Comparison of ENCODE assay signal across 1 cellular context in the genomic region with DNA sequence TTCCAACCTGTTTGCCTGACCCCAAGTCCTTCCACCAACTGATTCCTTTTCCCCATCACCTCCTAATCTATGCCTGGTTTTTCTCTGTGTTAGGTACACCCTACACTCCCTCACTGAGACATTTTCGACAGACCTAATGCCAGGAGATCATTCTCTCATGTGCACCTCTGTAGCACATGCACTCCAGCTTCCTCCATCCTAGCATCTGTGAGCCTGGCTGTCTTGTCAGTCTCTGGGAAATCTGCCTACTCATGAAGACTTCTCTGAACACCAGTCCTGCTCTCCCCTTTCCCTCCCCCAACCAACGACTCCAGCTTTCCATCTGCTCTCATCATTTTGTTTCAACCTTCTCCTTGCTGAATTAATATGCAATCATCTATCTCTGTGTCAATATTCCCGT.
TF ChIP-seq lines count a peak whose summit lies in the region.

No MANE protein-coding gene starts in this region.

TF ChIP-seq in IMR-90, 13 proteins besides CTCF, POLR2A, EP300 and RAD21:
- TF ChIP-seq MXI1 (IDR thresholded peaks at IDR 0.05; ENCODE audit: borderline replicate concordance, low read depth, low read length) (no peak), CEBPB (IDR thresholded peaks at IDR 0.05; ENCODE audit: low read depth, low read length) (no peak), RCOR1 (IDR thresholded peaks at IDR 0.05; ENCODE audit: insufficient replicate concordance, low read length) (no peak)
- TF ChIP-seq, protein P1, sequence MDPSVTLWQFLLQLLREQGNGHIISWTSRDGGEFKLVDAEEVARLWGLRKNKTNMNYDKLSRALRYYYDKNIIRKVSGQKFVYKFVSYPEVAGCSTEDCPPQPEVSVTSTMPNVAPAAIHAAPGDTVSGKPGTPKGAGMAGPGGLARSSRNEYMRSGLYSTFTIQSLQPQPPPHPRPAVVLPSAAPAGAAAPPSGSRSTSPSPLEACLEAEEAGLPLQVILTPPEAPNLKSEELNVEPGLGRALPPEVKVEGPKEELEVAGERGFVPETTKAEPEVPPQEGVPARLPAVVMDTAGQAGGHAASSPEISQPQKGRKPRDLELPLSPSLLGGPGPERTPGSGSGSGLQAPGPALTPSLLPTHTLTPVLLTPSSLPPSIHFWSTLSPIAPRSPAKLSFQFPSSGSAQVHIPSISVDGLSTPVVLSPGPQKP (IDR thresholded peaks at IDR 0.05; ENCODE audit: borderline replicate concordance, low read depth, low read length) = no peak
